Comparison of ENCODE assay signal across 8 cellular contexts in the genomic region with DNA sequence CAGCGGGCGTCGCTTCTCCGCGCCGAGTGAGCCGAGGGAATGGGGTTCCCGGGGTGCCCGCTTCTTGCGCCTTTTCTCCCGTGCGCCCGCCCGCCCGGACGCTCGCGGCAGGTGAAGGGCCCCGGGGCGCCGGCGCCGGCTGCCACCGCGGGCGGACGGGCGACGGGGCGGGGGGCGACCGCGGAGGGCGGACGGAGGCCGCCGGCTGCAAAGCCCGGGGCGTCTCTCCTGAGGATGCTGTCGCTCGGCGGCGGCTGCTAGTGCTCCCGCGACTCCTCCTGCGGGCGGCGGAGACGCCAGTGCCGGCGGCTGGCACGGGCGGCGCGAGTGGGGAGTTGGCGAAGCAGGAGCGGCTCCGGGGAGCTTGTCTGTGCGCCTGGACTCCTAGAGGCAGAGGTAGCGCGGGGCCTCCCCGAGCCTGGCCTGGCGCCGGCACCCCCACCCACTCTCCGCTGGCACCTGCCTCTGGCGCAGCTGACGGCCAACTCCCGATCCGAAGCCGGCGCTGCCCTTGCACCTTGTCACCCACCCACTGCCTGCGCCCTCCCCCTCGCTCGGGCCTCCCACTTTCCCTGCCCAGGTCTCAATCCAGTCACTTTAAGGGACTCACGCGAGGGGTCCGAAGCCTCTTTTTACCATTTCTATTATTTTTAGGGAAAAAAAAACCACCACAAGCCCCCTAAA. TPM values are rescaled to one million over a fixed set of nuclear protein-coding genes. Genes with fewer than 3 reads are reported as not detected.
A peak's percentile ranks its signal among the peaks of the same experiment; 100 is the strongest.
DNase-seq lines count a peak whose midpoint lies in the region; ATAC-seq and TF ChIP-seq lines count a peak whose summit lies in the region.

A gene (minus strand): TSS at position 487 of the 684 bp plus-strand sequence. CDS start 701 bp downstream, outside the sequence.

- no peak for ATAC-seq in effector memory CD8-positive, alpha-beta T cell (replicated peaks)
- ATAC-seq in GM21786 (IDR thresholded peaks at IDR 0.05; ENCODE audit: unreplicated experiment) = no peak

- no peak for TF ChIP-seq POLR2A in transverse colon (IDR thresholded peaks at IDR 0.05)

- H3K27me3 ChIP-seq in OCI-LY3 (ENCODE audit: low read depth, low read length) = peaks cover 17% of the 10 kb centered on the region
- peaks cover 62% of the 10 kb centered on the region for H3K27me3 ChIP-seq in transverse colon

- WGBS in mesodermal cell (ENCODE audit: insufficient coverage in 2 of 2), 2 experiments = 1% methylated on average over 54 to 63 of the region's 77 CpGs
- WGBS in transverse colon (ENCODE audit: low coverage in 1 of 2), 2 donors = 5 to 15% methylated on average over 4 to 28 of the region's 77 CpGs

- H3K4me3 ChIP-seq in OCI-LY3 (ENCODE audit: low read length) = peak within 1 kb of the TSS; percentile 74
- H3K4me3 ChIP-seq in mesodermal cell (ENCODE audit: extremely low read depth, insufficient read depth, low read length, poor library complexity, severe bottlenecking) = peak within 1 kb of the TSS; percentile 56
- H3K4me3 ChIP-seq in transverse colon = peak within 1 kb of the TSS; percentile 1 to 52 (median 36)

- no peak within 1 kb of the TSS for H3K27ac ChIP-seq in OCI-LY3 (ENCODE audit: low read length)
- no peak within 1 kb of the TSS for H3K27ac ChIP-seq in mesodermal cell (ENCODE audit: low read depth, low read length, severe bottlenecking)
- H3K27ac ChIP-seq in transverse colon = peak within 1 kb of the TSS; percentile 26 to 63 (median 42)

- peak within 1 kb of the TSS; percentile 64 for H3K4me2 ChIP-seq in OCI-LY3 (ENCODE audit: low read length)

- peaks cover 2% of the 10 kb centered on the region; the same call in 1 of the 2 replicates for H3K4me1 ChIP-seq in OCI-LY3 (ENCODE audit: low read length)
- peaks cover 4% of the 10 kb centered on the region for H3K4me1 ChIP-seq in mesodermal cell (ENCODE audit: control insufficient read depth, insufficient read depth, low read length, poor library complexity, severe bottlenecking)
- peaks cover 0 to 20% (median 13%) of the 10 kb centered on the region in 4 donors for H3K4me1 ChIP-seq in transverse colon

- in situ Hi-C loops in transverse colon (cut with MboI; ENCODE audit: low pct_ligation_motif_present in 1 of 4, low pct_unique_long_range_greater_than_20kb in 1 of 4, low sequenced_read_pairs in 3 of 4) = no loop called here

- H3K9me3 ChIP-seq in OCI-LY3 (ENCODE audit: insufficient read depth, low read length) = no peaks in the 10 kb centered on the region
- H3K9me3 ChIP-seq in mesodermal cell (ENCODE audit: control insufficient read depth, low read length) = no peaks in the 10 kb centered on the region
- H3K9me3 ChIP-seq in transverse colon = no peaks in the 10 kb centered on the region

- H3K36me3 Mint-ChIP-seq in effector memory CD8-positive, alpha-beta T cell (ENCODE audit: insufficient read depth) = no peaks in the 10 kb centered on the region
- H3K36me3 Mint-ChIP-seq in HFFc6 (ENCODE audit: low read depth) = no peaks in the 10 kb centered on the region

- H3K36me3 ChIP-seq in OCI-LY3 (replicated peaks; ENCODE audit: low read depth, low read length) (no peaks in the 10 kb centered on the region), mesodermal cell (ENCODE audit: control insufficient read depth, insufficient read depth, low read length) (no peaks in the 10 kb centered on the region), transverse colon (no peaks in the 10 kb centered on the region)

- no peaks in the 10 kb centered on the region for H3K79me2 ChIP-seq in OCI-LY3 (ENCODE audit: low read length)

- no peak for TF ChIP-seq EP300 in transverse colon (IDR thresholded peaks at IDR 0.05; ENCODE audit: low read depth)

- H4K20me1 ChIP-seq in OCI-LY3 (ENCODE audit: insufficient read depth, low read length) = no peaks in the 10 kb centered on the region

- 0 out of 2 replicates have a peak within 1 kb of the TSS, but pooled peaks have one; percentile 13 for H3K9ac ChIP-seq in OCI-LY3 (ENCODE audit: low read length)

- intact Hi-C loops in transverse colon (cut with DNase I; ENCODE audit: low total_unique reads) = no loop called here

- peaks cover 4 to 7% of the 10 kb centered on the region in 2 donors for H3K4me1 Mint-ChIP-seq in effector memory CD8-positive, alpha-beta T cell (ENCODE audit: low read depth in 2 of 2)
- H3K4me1 Mint-ChIP-seq in HFFc6 (ENCODE audit: low read depth) = peaks cover 10% of the 10 kb centered on the region; the same call in 1 of the 2 replicates

- DNase-seq in Daoy (ENCODE audit: low read depth) (peak; percentile 19), transverse colon (peak; percentile 13), NCI-H2029 treated with DMSO at 0.1 percent for 48 hours (lab: John Stamatoyannopoulos, UW) (no peak), HFFc6 (no peak)
- DNase-seq in effector memory CD8-positive, alpha-beta T cell = no peak

- no peak for TF ChIP-seq CTCF in OCI-LY3 (IDR thresholded peaks at IDR 0.05; ENCODE audit: low read depth, low read length)
- no peak for TF ChIP-seq CTCF in transverse colon (IDR thresholded peaks at IDR 0.05)
- TF ChIP-seq CTCF in HFFc6 (IDR thresholded peaks at IDR 0.05) = no peak

- no peak within 1 kb of the TSS for H2AFZ ChIP-seq in OCI-LY3 (ENCODE audit: low read depth, low read length)

- no peaks in the 10 kb centered on the region for H3K9me3 Mint-ChIP-seq in effector memory CD8-positive, alpha-beta T cell
- no peaks in the 10 kb centered on the region for H3K9me3 Mint-ChIP-seq in HFFc6

- no peak within 1 kb of the TSS for H3K27ac Mint-ChIP-seq in effector memory CD8-positive, alpha-beta T cell
- H3K27ac Mint-ChIP-seq in HFFc6 = no peak within 1 kb of the TSS

- peak within 1 kb of the TSS; percentile 57 to 84 for H3K4me3 Mint-ChIP-seq in effector memory CD8-positive, alpha-beta T cell
- no peak within 1 kb of the TSS for H3K4me3 Mint-ChIP-seq in HFFc6

- peaks cover 72 to 84% of the 10 kb centered on the region in 2 donors for H3K27me3 Mint-ChIP-seq in effector memory CD8-positive, alpha-beta T cell
- peaks cover 25% of the 10 kb centered on the region for H3K27me3 Mint-ChIP-seq in HFFc6 (ENCODE audit: insufficient read depth)

RNA-seq across cellular contexts. Expression of the gene that starts here (rescaled TPM):
- total RNA-seq in Daoy (2014; rRNA removed; shearing (Covaris generic)) = not detected in 2 replicates
- 1.8 TPM for polyA plus RNA-seq in mesodermal cell (2013, experiment 1 of 2)
- polyA plus RNA-seq in mesodermal cell (2013, experiment 2 of 2) = 1.4 TPM
- 1 to 10 TPM; 1.5 to 4.1 (median 3.5) TPM for total RNA-seq in transverse colon
- total RNA-seq in HFFc6 (2021; fragmentation: NEBNext Ultra II Directional; extraction: Animal tissue kit (Norgen Biotek cat#: 25700)) = not detected

Comparison
In these comparisons a context has a peak if more than half of its experiments do, and no peak if none do; other contexts are left out.
1. Peak in DNase-seq in Daoy; RNA of the gene not detected or under 1 TPM.
2. H3K27ac ChIP-seq: peak in transverse colon (4 of 4); none in OCI-LY3 (single experiment) and mesodermal cell (single experiment).
3. Peak in every context shown above with its lines, with median percentiles within 50 percentile points of each other: H3K4me3 ChIP-seq.